8 cellular contexts compared by ENCODE assay signal in genomic region chr20:25696384-25697131, GRCh38. TPM values are rescaled to one million over a fixed set of nuclear protein-coding genes. Genes with fewer than 3 reads are reported as not detected.
DNase-seq lines count a peak whose midpoint lies in the region; ATAC-seq and TF ChIP-seq lines count a peak whose summit lies in the region.

ZNF337 (minus strand) TSS chr20:25696853; CDS start chr20:25686417, 10,436 bp downstream.

- POLR2A ChIA-PET in CD4-positive, alpha-beta T cell (lab: Charles Lee): no interaction called here
- POLR2A ChIA-PET in activated CD4-positive, alpha-beta memory T cell treated with anti-CD3 and anti-CD28 coated beads for 36 hours (lab: Charles Lee): no interaction called here

- CTCF ChIA-PET in CD4-positive, alpha-beta T cell (lab: Charles Lee): no interaction called here
- CTCF ChIA-PET in activated CD4-positive, alpha-beta memory T cell treated with anti-CD3 and anti-CD28 coated beads for 36 hours (lab: Charles Lee): no interaction called here

- peak; percentile 85 to 94 (median 89) for DNase-seq in CD4-positive, alpha-beta T cell
- peak; percentile 82 for DNase-seq in NCI-H82 treated with DMSO at 0.1 percent for 48 hours (lab: John Stamatoyannopoulos, UW; ENCODE audit: unreplicated experiment)
- DNase-seq in activated CD4-positive, alpha-beta memory T cell treated with anti-CD3 and anti-CD28 coated beads for 36 hours: peak; percentile 97
- peak; percentile 90 to 98 (median 94) for DNase-seq in dorsolateral prefrontal cortex
- peak; percentile 97 for DNase-seq in right lobe of liver
- peak; percentile 93 for DNase-seq in stimulated activated CD4-positive, alpha-beta T cell treated with anti-CD3 and anti-CD28 coated beads, Interleukin-4, amount 100 ng/mL, for 4 hours

- no peaks in the 10 kb centered on the region for H3K27me3 Mint-ChIP-seq in CD4-positive, alpha-beta T cell
- H3K27me3 Mint-ChIP-seq in activated CD4-positive, alpha-beta memory T cell treated with anti-CD3 and anti-CD28 coated beads for 36 hours: no peaks in the 10 kb centered on the region

- ATAC-seq in CD4-positive, alpha-beta T cell (ENCODE audit: poor library complexity): peak; percentile 97
- ATAC-seq in GM19438 (IDR thresholded peaks at IDR 0.05; ENCODE audit: low read depth, unreplicated experiment) (peak; percentile 90), HG03575 (IDR thresholded peaks at IDR 0.05; ENCODE audit: extremely low read depth, insufficient number of reproducible peaks, low FRiP score, unreplicated experiment) (peak; percentile 87), right lobe of liver (peak; percentile 99 to 100 (median 100))

- intact Hi-C loops in CD4-positive, alpha-beta T cell (cut with DNase I, micrococcal nuclease): loop anchor here (1.0 to 5.0 kb wide), 7 partner anchors 54 to 499 kb away; partner anchors contain the start of genes PYGB (in 2 of the 2), ENTPD6 (in 1 of the 2), GINS1 (in 1 of the 2) and NANP (in 1 of the 2)
- intact Hi-C loops in activated CD4-positive, alpha-beta memory T cell treated with anti-CD3 and anti-CD28 coated beads for 36 hours (cut with micrococcal nuclease): loop anchor here (1.0 to 2.0 kb wide), 5 partner anchors 43 to 704 kb away; partner anchors contain the start of genes ABHD12 and APMAP
- intact Hi-C loops in dorsolateral prefrontal cortex (cut with DNase I): loop anchor here (2.0 to 10.0 kb wide), 5 partner anchors 69 to 289 kb away; partner anchors contain the start of gene GINS1 (in 1 of the 2)
- intact Hi-C loops in right lobe of liver (cut with DNase I): no loop called here

- peaks cover 9% of the 10 kb centered on the region for H3K9me3 ChIP-seq in CD4-positive, alpha-beta T cell (ENCODE audit: control insufficient read depth, low read length)
- H3K9me3 ChIP-seq in right lobe of liver: no peaks in the 10 kb centered on the region

- peak; percentile 79 for TF ChIP-seq POLR2A in right lobe of liver (IDR thresholded peaks at IDR 0.05)

- H3K27ac Mint-ChIP-seq in CD4-positive, alpha-beta T cell: peak within 1 kb of the TSS; percentile 88
- H3K27ac Mint-ChIP-seq in activated CD4-positive, alpha-beta memory T cell treated with anti-CD3 and anti-CD28 coated beads for 36 hours: peak within 1 kb of the TSS; percentile 77

- H3K4me3 Mint-ChIP-seq in CD4-positive, alpha-beta T cell: peak within 1 kb of the TSS; percentile 94
- H3K4me3 Mint-ChIP-seq in activated CD4-positive, alpha-beta memory T cell treated with anti-CD3 and anti-CD28 coated beads for 36 hours: peak within 1 kb of the TSS; percentile 89

- H3K36me3 ChIP-seq in right lobe of liver: no peaks in the 10 kb centered on the region

- H3K4me3 ChIP-seq in dorsolateral prefrontal cortex (peak within 1 kb of the TSS; percentile 70 to 98 (median 89)), right lobe of liver (peak within 1 kb of the TSS; percentile 84 to 91 (median 89))

- peaks cover 0 to 12% (median 0%) of the 10 kb centered on the region in 4 donors for H3K4me1 ChIP-seq in right lobe of liver

- H3K4me1 Mint-ChIP-seq in CD4-positive, alpha-beta T cell (ENCODE audit: low read depth): peaks cover 59% of the 10 kb centered on the region
- peaks cover 21% of the 10 kb centered on the region for H3K4me1 Mint-ChIP-seq in activated CD4-positive, alpha-beta memory T cell treated with anti-CD3 and anti-CD28 coated beads for 36 hours (ENCODE audit: low read depth)

- H3K9me3 Mint-ChIP-seq in CD4-positive, alpha-beta T cell: peaks cover 10% of the 10 kb centered on the region
- H3K9me3 Mint-ChIP-seq in activated CD4-positive, alpha-beta memory T cell treated with anti-CD3 and anti-CD28 coated beads for 36 hours: peaks cover 19% of the 10 kb centered on the region

- WGBS in right lobe of liver (ENCODE audit: insufficient coverage, low coverage, low lambda C conversion rate, missing lambda C conversion rate): 0% methylated on average over 17 of the region's 81 CpGs

- H3K36me3 Mint-ChIP-seq in CD4-positive, alpha-beta T cell (ENCODE audit: low read depth): peaks cover 28% of the 10 kb centered on the region
- peaks cover 19% of the 10 kb centered on the region for H3K36me3 Mint-ChIP-seq in activated CD4-positive, alpha-beta memory T cell treated with anti-CD3 and anti-CD28 coated beads for 36 hours

- peak within 1 kb of the TSS; percentile 82 for H3K27ac ChIP-seq in CD4-positive, alpha-beta T cell (ENCODE audit: low read depth, low read length)
- H3K27ac ChIP-seq in dorsolateral prefrontal cortex: peak within 1 kb of the TSS; percentile 10 to 99 (median 92)
- H3K27ac ChIP-seq in right lobe of liver: peak within 1 kb of the TSS; percentile 78 to 88 (median 86)

- TF ChIP-seq CTCF in CD4-positive, alpha-beta T cell (IDR thresholded peaks at IDR 0.05): no peak
- TF ChIP-seq CTCF in dorsolateral prefrontal cortex (IDR thresholded peaks at IDR 0.05 in 54 of 56, conservative IDR thresholded peaks at IDR 0.05 in 2 of 56; ENCODE audit: low read depth in 1 of 56, partially characterized antibody in 56 of 56) (peak in 42 of 56 donors; percentile 6 to 62 (median 39)), right lobe of liver (IDR thresholded peaks at IDR 0.05) (peak in 1 of 4 donors; percentile 7)

- no peaks in the 10 kb centered on the region for H3K27me3 ChIP-seq in CD4-positive, alpha-beta T cell (ENCODE audit: control insufficient read depth, insufficient read depth, low read length)
- H3K27me3 ChIP-seq in dorsolateral prefrontal cortex (no peaks in the 10 kb centered on the region), right lobe of liver (no peaks in the 10 kb centered on the region)

RNA-seq across cellular contexts. Expression of gene ZNF337, which starts in this region (rescaled TPM):
- total RNA-seq in CD4-positive, alpha-beta T cell: 10 to 100 TPM; 17.9 to 18.1 TPM
- total RNA-seq in activated CD4-positive, alpha-beta memory T cell treated with anti-CD3 and anti-CD28 coated beads for 36 hours: 10 to 100 TPM; 12.1 to 12.5 TPM
- 10 to 100 TPM; 18.1 to 47.1 (median 27.5) TPM for total RNA-seq in dorsolateral prefrontal cortex
- 1 to 10 TPM; 2.9 to 4.8 (median 4.3) TPM for total RNA-seq in right lobe of liver

Comparison
In these comparisons a context has a peak if more than half of its experiments do, and no peak if none do; other contexts are left out.
1. Peak in every context shown above with its lines: DNase-seq, ATAC-seq, H3K4me3 ChIP-seq and H3K27ac ChIP-seq.
2. intact Hi-C loops: an anchor here in CD4-positive, alpha-beta T cell (1.0 to 5.0 kb wide), activated CD4-positive, alpha-beta memory T cell treated with anti-CD3 and anti-CD28 coated beads for 36 hours (1.0 to 2.0 kb wide) and dorsolateral prefrontal cortex (2.0 to 10.0 kb wide); none called in right lobe of liver.